In the genomic region with DNA sequence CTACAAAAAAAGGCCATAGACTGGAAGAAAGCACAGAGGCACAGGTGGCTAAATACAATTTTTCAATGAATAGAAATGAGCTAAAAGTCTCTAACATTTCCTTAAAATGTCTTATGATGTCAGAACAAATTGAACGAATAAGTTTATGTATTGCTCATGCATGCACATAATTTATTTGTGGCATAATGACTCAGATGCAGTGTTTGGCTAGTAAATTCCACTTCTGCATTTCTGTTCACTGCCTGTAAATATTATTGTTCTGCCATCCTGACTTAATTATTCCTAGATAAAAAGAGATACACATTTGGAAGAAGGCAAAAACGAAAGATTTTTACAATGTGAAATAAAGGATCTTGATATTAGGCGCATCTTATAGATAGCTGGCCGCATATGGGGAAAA, we compare ENCODE assay signal across 22 cellular contexts. TPM values are rescaled to one million over a fixed set of nuclear protein-coding genes. Genes with fewer than 3 reads are reported as not detected.
DNase-seq lines count a peak whose midpoint lies in the region; ATAC-seq and TF ChIP-seq lines count a peak whose summit lies in the region.
"Had no signal": no experiment of that assay in that cellular context is flagged by ENCODE, and none has a peak within 500 bp of the region (broad histone marks: within the 10 kb centered on the region; RNA-seq: fewer than 3 reads in every experiment).

No MANE protein-coding gene starts in this region.

- TF ChIP-seq CTCF in heart left ventricle (IDR thresholded peaks at IDR 0.05), result no peak

- no peaks in the 10 kb centered on the region for H3K27me3 ChIP-seq in heart left ventricle
- H3K27me3 ChIP-seq: BLaER1 treated with 17β-estradiol and CSF1 and Interleukin-3, amounts not matched to agents 10 nM and 100 nM had no signal

- H3K9me3 ChIP-seq in heart left ventricle, result no peaks in the 10 kb centered on the region
- H3K9me3 ChIP-seq: BLaER1 treated with 17β-estradiol and CSF1 and Interleukin-3, amounts not matched to agents 10 nM and 100 nM had no signal

- no peaks in the 10 kb centered on the region for H3K36me3 ChIP-seq in heart left ventricle
- H3K36me3 ChIP-seq: BLaER1 treated with 17β-estradiol and CSF1 and Interleukin-3, amounts not matched to agents 10 nM and 100 nM had no signal

- H3K4me1 ChIP-seq in heart left ventricle, result no peaks in the 10 kb centered on the region

- intact Hi-C loops in heart left ventricle (cut with DNase I), result no loop called here

- DNase-seq in AML-193 (lab: John Stamatoyannopoulos, UW), result peak; percentile 1 to 3
- DNase-seq in M059J (ENCODE audit: low read depth), result peak; percentile 79
- DNase-seq in astrocyte of the hippocampus (ENCODE audit: low read depth, low spot score), result peak; percentile 57
- DNase-seq in kidney tubule cell (ENCODE audit: low spot score), result peak; percentile 10
- DNase-seq in heart left ventricle, result no peak
- no peak for DNase-seq in islet precursor cell
- DNase-seq in cerebellar nuclear complex (lab: John Stamatoyannopoulos, UW), result no peak
- DNase-seq: activated CD4-positive, CD25-positive, alpha-beta regulatory T cell; activated CD8-positive, alpha-beta memory T cell treated with anti-CD3 and anti-CD28 coated beads for 24 hours; activated naive CD8-positive, alpha-beta T cell treated with anti-CD3 and anti-CD28 coated beads, Interleukin-2, amount 10 ng/mL, durations not matched to agents 7 days and 5 days; central memory CD4-positive, alpha-beta T cell; DMS153; effector memory CD8-positive, alpha-beta T cell; H7; NCI-H1694; NCI-H345; NK-92 treated with Interleukin-12 subunit alpha and Interleukin-12 subunit beta, amount 100 ng/mL, for 24 hours; Right ventricle myocardium superior; stimulated activated CD4-positive, alpha-beta T cell treated with anti-CD3 and anti-CD28 coated beads, Interleukin-2, amount 100 ng/mL, for 24 hours had no signal

- TF ChIP-seq POLR2A in heart left ventricle (IDR thresholded peaks at IDR 0.05), result no peak

- H3K27ac ChIP-seq in heart left ventricle, result no peak overlapping the region

- 85 to 89% (median 86%) methylated on average over 4 of the region's 4 CpGs for WGBS in heart left ventricle, 4 donors

- ATAC-seq in heart left ventricle (no peak), GM18517 (IDR thresholded peaks at IDR 0.05; ENCODE audit: unreplicated experiment) (no peak)
- ATAC-seq: effector memory CD8-positive, alpha-beta T cell; sciatic nerve had no signal

- no peak overlapping the region for H3K4me3 ChIP-seq in heart left ventricle
- H3K4me3 ChIP-seq: BLaER1 treated with 17β-estradiol and CSF1 and Interleukin-3, amounts not matched to agents 10 nM and 100 nM had no signal

RNA-seq across cellular contexts. Expression of a gene that starts 26.6 kb away (rescaled TPM):
- 25.0 and 36.8 TPM in 2 replicates for total RNA-seq in M059J (2014; rRNA removed; shearing (Covaris generic))
- total RNA-seq in heart left ventricle, result 1 to 10 TPM in 2 of 9 donors, under 1 TPM in 3, not detected in 4; 0.15 to 4.1 (median 0.81) TPM
- polyA plus RNA-seq in heart left ventricle, result under 1 TPM in 1 of 2 donors, not detected in 1; 0.07 TPM

Comparison
In these comparisons a context has a peak if more than half of its experiments do, and no peak if none do; other contexts are left out.
1. DNase-seq: peak in AML-193 (2 of 2), M059J (single experiment), astrocyte of the hippocampus (single experiment) and kidney tubule cell (single experiment); none in heart left ventricle (0 of 5), islet precursor cell (single experiment) and cerebellar nuclear complex (0 of 2).